Comparison of ENCODE assay signal across 22 cellular contexts in genomic region chr4:3729188-3729884, GRCh38. TPM values are rescaled to one million over a fixed set of nuclear protein-coding genes. Genes with fewer than 3 reads are reported as not detected.
DNase-seq lines count a peak whose midpoint lies in the region; ATAC-seq, FAIRE-seq and TF ChIP-seq lines count a peak whose summit lies in the region.
"Had no signal": no experiment of that assay in that cellular context is flagged by ENCODE, and none has a peak within 500 bp of the region (broad histone marks: within the 10 kb centered on the region; RNA-seq: fewer than 3 reads in every experiment).

No MANE protein-coding gene starts in this region.

- POLR2A ChIA-PET in HepG2 (lab: Yijun Ruan, JAX) = no interaction called here

- H3K4me2 ChIP-seq in HepG2 (ENCODE audit: low read depth, low read length) = no peak overlapping the region

- no peaks in the 10 kb centered on the region for H3K9me3 Mint-ChIP-seq in stimulated activated effector memory CD8-positive, alpha-beta T cell treated with anti-CD3 and anti-CD28 coated beads, Interleukin-12 subunit alpha, Interleukin-12 subunit beta, amount 100 ng/mL, for 72 hours
- H3K9me3 Mint-ChIP-seq: dendritic cell treated with granulocyte-macrophage colony-stimulating factor and Interleukin-4, amounts not matched to agents 40 ng/mL and 50 ng/mL, for 4 days; natural killer cell had no signal

- 35% methylated on average over 11 of the region's 11 CpGs for WGBS in HepG2 (ENCODE audit: low lambda C conversion rate)
- 49% methylated on average over 8 of the region's 11 CpGs for WGBS in right lobe of liver (ENCODE audit: insufficient coverage, low coverage, low lambda C conversion rate, missing lambda C conversion rate)

- TF ChIP-seq EP300 in HepG2 (IDR thresholded peaks at IDR 0.05; ENCODE audit: low read depth in 2 of 2, low read length in 2 of 2) (no peak), HepG2 (CRISPR knock-in tag; IDR thresholded peaks at IDR 0.05; ENCODE audit: borderline replicate concordance) (no peak)

- ATAC-seq in HepG2 (no peak), right lobe of liver (no peak), GM21737 (IDR thresholded peaks at IDR 0.05; ENCODE audit: unreplicated experiment) (no peak), HG02885 (IDR thresholded peaks at IDR 0.05; ENCODE audit: poor library complexity, unreplicated experiment) (no peak)
- no peak for ATAC-seq in stimulated activated effector memory CD8-positive, alpha-beta T cell treated with anti-CD3 and anti-CD28 coated beads, Interleukin-12 subunit alpha, Interleukin-12 subunit beta, amount 100 ng/mL, for 72 hours
- ATAC-seq: natural killer cell; stimulated activated naive CD8-positive, alpha-beta T cell treated with anti-CD3 and anti-CD28 coated beads, Interleukin-15, Interleukin-2, amounts not matched to agents 100 U/mL and 50 U/mL, for 24 hours had no signal

- H3K27me3 ChIP-seq in HepG2 (ENCODE audit: control insufficient read depth in 1 of 2, insufficient read depth in 2 of 2, low read length in 2 of 2) = peaks cover 10 to 47% of the 10 kb centered on the region in 2 experiments
- H3K27me3 ChIP-seq in right lobe of liver = no peaks in the 10 kb centered on the region
- H3K27me3 ChIP-seq in MG63 = no peaks in the 10 kb centered on the region

- no peaks in the 10 kb centered on the region for H3K79me2 ChIP-seq in HepG2 (ENCODE audit: insufficient read depth, low read length)

- BruUV-seq in HepG2 (replicated peaks; lab: Mats Ljungman, UMichigan) = no TSS peak

- no peak for DNase-seq in HepG2 (ENCODE audit: low spot score)
- no peak for DNase-seq in right lobe of liver
- DNase-seq in MG63 = peak; percentile 66
- DNase-seq in fibroblast of peridontal ligament (ENCODE audit: extremely low read depth) = peak; percentile 34
- no peak for DNase-seq in stimulated activated effector memory CD8-positive, alpha-beta T cell treated with anti-CD3 and anti-CD28 coated beads, Interleukin-12 subunit alpha, Interleukin-12 subunit beta, amount 100 ng/mL, for 72 hours (ENCODE audit: low spot score in 2 of 2)
- DNase-seq in HuH-7 (ENCODE audit: low spot score) = no peak
- DNase-seq: activated CD4-positive, alpha-beta T cell treated with anti-CD3 and anti-CD28 coated beads for 1 hour; activated naive CD4-positive, alpha-beta T cell treated with Interleukin-2 at 50 U/mL for 16 hours; AML-193; Calu3; heart left ventricle; natural killer cell; NCI-H1105 treated with DMSO at 0.1 percent for 48 hours; stimulated activated naive CD8-positive, alpha-beta T cell treated with anti-CD3 and anti-CD28 coated beads, Interleukin-15, Interleukin-2, amounts not matched to agents 100 U/mL and 50 U/mL, for 24 hours; T-helper 9 cell had no signal

- no peak for FAIRE-seq in HepG2 (lab: Jason Lieb, UNC)
- FAIRE-seq: islet of Langerhans had no signal

- H3K9ac ChIP-seq in HepG2 (ENCODE audit: insufficient read depth, low read depth, low read length) = no peak overlapping the region

- H3K9me3 ChIP-seq in HepG2 (ENCODE audit: low read length) (no peaks in the 10 kb centered on the region), right lobe of liver (no peaks in the 10 kb centered on the region), MG63 (no peaks in the 10 kb centered on the region)
- H3K9me3 ChIP-seq: heart left ventricle, prostate gland had no signal

- H3K36me3 ChIP-seq in HepG2 (replicated peaks in 1 of 2; ENCODE audit: control insufficient read depth in 1 of 2, insufficient read depth in 2 of 2, low read length in 2 of 2) = no peaks in the 10 kb centered on the region
- H3K36me3 ChIP-seq in right lobe of liver = no peaks in the 10 kb centered on the region
- H3K36me3 ChIP-seq in MG63 = no peaks in the 10 kb centered on the region
- H3K36me3 ChIP-seq: heart left ventricle, prostate gland had no signal

- peaks cover 6% of the 10 kb centered on the region for H3K4me1 Mint-ChIP-seq in stimulated activated effector memory CD8-positive, alpha-beta T cell treated with anti-CD3 and anti-CD28 coated beads, Interleukin-12 subunit alpha, Interleukin-12 subunit beta, amount 100 ng/mL, for 72 hours
- H3K4me1 Mint-ChIP-seq: natural killer cell had no signal

- no peak overlapping the region for H2AFZ ChIP-seq in HepG2 (ENCODE audit: low read length)

- no peaks in the 10 kb centered on the region; the same call in 1 of the 2 replicates for H4K20me1 ChIP-seq in HepG2 (ENCODE audit: insufficient read depth, low read length)

- H3K4me3 ChIP-seq in HepG2 (replicated peaks in 1 of 3; ENCODE audit: insufficient read depth in 1 of 3, low read depth in 2 of 3, low read length in 3 of 3) (no peak overlapping the region), right lobe of liver (no peak overlapping the region), MG63 (no peak overlapping the region)
- H3K4me3 ChIP-seq: heart left ventricle, prostate gland had no signal

- intact Hi-C loops in HepG2 (cut with micrococcal nuclease; ENCODE audit: unreplicated experiment) = no loop called here
- intact Hi-C loops in right lobe of liver (cut with DNase I) = no loop called here

- in situ Hi-C loops in HepG2 (cut with HindIII; ENCODE audit: extremely low pct_ligation_motif_present, low pct_unique_long_range_greater_than_20kb) = no loop called here

- CTCF ChIA-PET in HepG2 (lab: Yijun Ruan, JAX; ENCODE audit: low intra/inter-chr PET ratio, low total read pairs) = no interaction called here

- no peak for TF ChIP-seq POLR2A in HepG2 (IDR thresholded peaks at IDR 0.05; ENCODE audit: insufficient read depth in 1 of 2, low read depth in 2 of 2, low read length in 2 of 2)
- no peak for TF ChIP-seq POLR2A in right lobe of liver (IDR thresholded peaks at IDR 0.05)

- H3K4me3 Mint-ChIP-seq in stimulated activated effector memory CD8-positive, alpha-beta T cell treated with anti-CD3 and anti-CD28 coated beads, Interleukin-12 subunit alpha, Interleukin-12 subunit beta, amount 100 ng/mL, for 72 hours = no peak overlapping the region
- H3K4me3 Mint-ChIP-seq: brain; dendritic cell treated with granulocyte-macrophage colony-stimulating factor and Interleukin-4, amounts not matched to agents 40 ng/mL and 50 ng/mL, for 4 days; natural killer cell had no signal

- H3K27ac Mint-ChIP-seq in stimulated activated effector memory CD8-positive, alpha-beta T cell treated with anti-CD3 and anti-CD28 coated beads, Interleukin-12 subunit alpha, Interleukin-12 subunit beta, amount 100 ng/mL, for 72 hours = no peak overlapping the region
- H3K27ac Mint-ChIP-seq: dendritic cell treated with granulocyte-macrophage colony-stimulating factor and Interleukin-4, amounts not matched to agents 40 ng/mL and 50 ng/mL, for 4 days; natural killer cell had no signal

- TF ChIP-seq CTCF in HepG2 (CRISPR knock-in tag; IDR thresholded peaks at IDR 0.05) = no peak
- no peak for TF ChIP-seq CTCF in right lobe of liver (IDR thresholded peaks at IDR 0.05)

- H3K4me1 ChIP-seq in HepG2 (ENCODE audit: insufficient read depth, low read length) = no peaks in the 10 kb centered on the region
- no peaks in the 10 kb centered on the region for H3K4me1 ChIP-seq in right lobe of liver
- H3K4me1 ChIP-seq: prostate gland had no signal

- H3K27ac ChIP-seq in HepG2 (ENCODE audit: extremely low read length, insufficient read depth, low read length) = no peak overlapping the region
- no peak overlapping the region for H3K27ac ChIP-seq in right lobe of liver
- H3K27ac ChIP-seq: heart left ventricle, prostate gland had no signal

- no peak for TF ChIP-seq RAD21 in HepG2 (CRISPR knock-in tag; IDR thresholded peaks at IDR 0.05)

- H3K36me3 Mint-ChIP-seq in stimulated activated effector memory CD8-positive, alpha-beta T cell treated with anti-CD3 and anti-CD28 coated beads, Interleukin-12 subunit alpha, Interleukin-12 subunit beta, amount 100 ng/mL, for 72 hours = no peaks in the 10 kb centered on the region
- H3K36me3 Mint-ChIP-seq: brain, natural killer cell had no signal

TF ChIP-seq in HepG2, 621 proteins besides CTCF, POLR2A, EP300 and RAD21:
- no peak for TF ChIP-seq SP2 (CRISPR knock-in tag; IDR thresholded peaks at IDR 0.05)
- no peak for TF ChIP-seq JUND (CRISPR knock-in tag; IDR thresholded peaks at IDR 0.05)
- TF ChIP-seq ZMYM3 (CRISPR knock-in tag; IDR thresholded peaks at IDR 0.05) = 0 out of 2 replicates have a peak, but pooled peaks have one; percentile 48
- no peak for TF ChIP-seq ZNF333 (CRISPR knock-in tag; IDR thresholded peaks at IDR 0.05; ENCODE audit: borderline replicate concordance)
- TF ChIP-seq SRSF1 (optimal IDR thresholded peaks at IDR 0.05; ENCODE audit: low read depth, low read length) = no peak

RNA-seq across cellular contexts. Expression of gene ADRA2C, which starts 36.8 kb away (rescaled TPM):
- total RNA-seq in HepG2 (2016; rRNA removed; fragmentation: Illumina TruSeq; extraction: Trizol) (43.8 and 69.7 TPM in 2 replicates), right lobe of liver (under 1 TPM in 5 of 6 experiments, not detected in 1; 0.17 to 0.81 (median 0.65) TPM)
- total RNA-seq in HepG2 (2016; cell fraction: cytosol; rRNA removed; fragmentation: Illumina TruSeq; extraction: Trizol; ENCODE audit: low read depth) = 39.5 and 40.6 TPM in 2 replicates
- total RNA-seq in HepG2 (2016; cell fraction: insoluble cytoplasmic fraction; rRNA removed; fragmentation: Illumina TruSeq; extraction: Trizol) = 45.3 and 69.6 TPM in 2 replicates
- 83.4 and 93.4 TPM in 2 replicates for total RNA-seq in HepG2 (2016; cell fraction: membrane; rRNA removed; fragmentation: Illumina TruSeq; extraction: Trizol)
- 32.1 and 42.6 TPM in 2 replicates for total RNA-seq in HepG2 (2016; cell fraction: nucleus; rRNA removed; fragmentation: Illumina TruSeq; extraction: Trizol)
- polyA plus RNA-seq in HepG2 (2011; rRNA removed) = 15.4 and 23.1 TPM in 2 replicates
- 20.0 and 39.6 TPM in 2 replicates for polyA plus RNA-seq in HepG2 (2011; cell fraction: cytosol; rRNA removed)
- polyA plus RNA-seq in HepG2 (2011; cell fraction: nucleus; rRNA removed) = 34.6 and 44.2 TPM in 2 replicates
- polyA plus RNA-seq in HepG2 (2012) = 13.5 and 14.6 TPM in 2 replicates
- polyA plus RNA-seq in HepG2 (2016; cell fraction: cytosol; fragmentation: Illumina TruSeq; extraction: Trizol; ENCODE audit: low read depth) = 40.9 and 41.6 TPM in 2 replicates
- 48.4 and 52.4 TPM in 2 replicates for polyA plus RNA-seq in HepG2 (2016; cell fraction: insoluble cytoplasmic fraction; fragmentation: Illumina TruSeq; extraction: Trizol; ENCODE audit: low read depth)
- 74.1 and 77.9 TPM in 2 replicates for polyA plus RNA-seq in HepG2 (2016; cell fraction: membrane; fragmentation: Illumina TruSeq; extraction: Trizol; ENCODE audit: low read depth)
- 63.0 and 70.2 TPM in 2 replicates for polyA plus RNA-seq in HepG2 (2016; cell fraction: nucleus; fragmentation: Illumina TruSeq; extraction: Trizol; ENCODE audit: insufficient read depth, low read depth)
- polyA minus RNA-seq in HepG2 (2011; rRNA and poly(A)+ RNA removed; ENCODE audit: low replicate concordance) = 0.07 and 154 TPM in 2 replicates
- 31.1 and 39.3 TPM in 2 replicates for polyA minus RNA-seq in HepG2 (2011; cell fraction: cytosol; rRNA and poly(A)+ RNA removed)
- 9.3 and 10.7 TPM in 2 replicates for polyA minus RNA-seq in HepG2 (2011; cell fraction: nucleus; rRNA and poly(A)+ RNA removed)
- 2.3 and 7.8 TPM in 2 replicates for total RNA-seq in MG63 (2014; rRNA removed; shearing (Covaris generic); ENCODE audit: low replicate concordance)
- total RNA-seq: epithelial cell of proximal tubule, natural killer cell had no signal

Comparison
In these comparisons a context has a peak if more than half of its experiments do, and no peak if none do; other contexts are left out.
1. DNase-seq: peak in MG63 (single experiment) and fibroblast of peridontal ligament (single experiment); none in HepG2 (single experiment), right lobe of liver (0 of 3), stimulated activated effector memory CD8-positive, alpha-beta T cell treated with anti-CD3 and anti-CD28 coated beads, Interleukin-12 subunit alpha, Interleukin-12 subunit beta, amount 100 ng/mL, for 72 hours (0 of 2) and HuH-7 (single experiment).